30 cellular contexts compared by ENCODE assay signal in genomic region chr6:14010275-14010674, GRCh38.
"Had no signal": no experiment of that assay in that cellular context is flagged by ENCODE, and none has a peak within 500 bp of the region (broad histone marks: within the 10 kb centered on the region; RNA-seq: fewer than 3 reads in every experiment).

No MANE protein-coding gene starts in this region.

- H3K27ac ChIP-seq: SJCRH30, SK-N-MC had no signal

- H3K36me3 ChIP-seq: MG63, SJCRH30 had no signal

- H3K36me3 Mint-ChIP-seq: activated naive CD4-positive, alpha-beta T cell treated with anti-CD3 and anti-CD28 coated beads, Interleukin-2, amount 10 ng/mL, durations not matched to agents 7 days and 5 days; activated naive CD8-positive, alpha-beta T cell; brain; IgD-negative memory B cell had no signal

- DNase-seq: activated CD4-positive, alpha-beta T cell treated with anti-CD3 and anti-CD28 coated beads, Interleukin-2, amount 10 ng/mL, durations not matched to agents 7 days and 5 days; activated CD4-positive, alpha-beta T cell treated with anti-CD3 and anti-CD28 coated beads, Interleukin-2, amount 50 U/mL, for 48 hours; activated CD8-positive, alpha-beta T cell treated with anti-CD3 and anti-CD28 coated beads, Interleukin-2, amount 10 ng/mL, durations not matched to agents 7 days and 5 days; activated effector memory CD4-positive, alpha-beta T cell treated with Interleukin-2 at 50 U/mL for 16 hours; activated naive CD4-positive, alpha-beta T cell treated with anti-CD3 and anti-CD28 coated beads, Interleukin-2, amount 10 ng/mL, durations not matched to agents 7 days and 5 days; activated naive CD8-positive, alpha-beta T cell treated with anti-CD3 and anti-CD28 coated beads, Interleukin-2, amount 50 U/mL, for 24 hours; activated T-cell treated with anti-CD3 and anti-CD28 coated beads, Interleukin-2, amount 50 U/mL, for 4 hours; cerebellar nuclear complex; Kasumi-1; KG1; MG63; NCI-H1048; NCI-H1105 treated with DMSO at 0.1 percent for 48 hours; NCI-H1436; NCI-H1694; NCI-H2081; NCI-H2227 treated with DMSO at 0.1 percent for 48 hours; NCI-H446 treated with DMSO at 0.1 percent for 48 hours; NCI-H524; OCI-M1; SHP77; SJCRH30 had no signal

- H3K4me3 ChIP-seq: MG63, SJCRH30, SK-N-MC had no signal

- H3K9me3 Mint-ChIP-seq: activated CD4-positive, alpha-beta T cell treated with anti-CD3 and anti-CD28 coated beads, Interleukin-2, amount 10 ng/mL, durations not matched to agents 7 days and 5 days; activated naive CD4-positive, alpha-beta T cell treated with anti-CD3 and anti-CD28 coated beads, Interleukin-2, amount 10 ng/mL, durations not matched to agents 7 days and 5 days; activated T-cell treated with anti-CD3 and anti-CD28 coated beads, Interleukin-2, amount 50 U/mL, for 4 hours; activated T-helper 1 cell treated with anti-CD3 and anti-CD28 coated beads, Interleukin-12 subunit alpha, Interleukin-12 subunit beta, Interleukin-2, Interleukin-4 antibody, amounts not matched to agents 30 ng/mL and 10 ng/mL and 1 ng/mL, durations not matched to agents 14 hours and 24 hours and 36 hours had no signal

- H3K4me3 Mint-ChIP-seq: activated CD4-positive, alpha-beta T cell treated with anti-CD3 and anti-CD28 coated beads, Interleukin-2, amount 10 ng/mL, durations not matched to agents 7 days and 5 days; activated CD8-positive, alpha-beta T cell treated with anti-CD3 and anti-CD28 coated beads, Interleukin-2, amount 10 ng/mL, durations not matched to agents 7 days and 5 days; activated naive CD4-positive, alpha-beta T cell treated with anti-CD3 and anti-CD28 coated beads, Interleukin-2, amount 10 ng/mL, durations not matched to agents 7 days and 5 days; activated naive CD8-positive, alpha-beta T cell; activated naive CD8-positive, alpha-beta T cell treated with anti-CD3 and anti-CD28 coated beads, Interleukin-2, amount 50 U/mL, for 24 hours; activated T-cell treated with anti-CD3 and anti-CD28 coated beads, Interleukin-2, amount 50 U/mL, for 4 hours; activated T-helper 1 cell treated with anti-CD3 and anti-CD28 coated beads, Interleukin-12 subunit alpha, Interleukin-12 subunit beta, Interleukin-2, Interleukin-4 antibody, amounts not matched to agents 30 ng/mL and 10 ng/mL and 1 ng/mL, durations not matched to agents 14 hours and 24 hours and 36 hours; brain; IgD-negative memory B cell had no signal

- H3K9me3 ChIP-seq: MG63, SJCRH30 had no signal

- H3K4me1 ChIP-seq: SJCRH30 had no signal

- FAIRE-seq: colon, TTC549 had no signal

- H3K27ac Mint-ChIP-seq: activated CD4-positive, alpha-beta T cell treated with anti-CD3 and anti-CD28 coated beads, Interleukin-2, amount 10 ng/mL, durations not matched to agents 7 days and 5 days; activated CD8-positive, alpha-beta T cell treated with anti-CD3 and anti-CD28 coated beads, Interleukin-2, amount 10 ng/mL, durations not matched to agents 7 days and 5 days; activated naive CD4-positive, alpha-beta T cell treated with anti-CD3 and anti-CD28 coated beads, Interleukin-2, amount 10 ng/mL, durations not matched to agents 7 days and 5 days; activated naive CD8-positive, alpha-beta T cell; activated naive CD8-positive, alpha-beta T cell treated with anti-CD3 and anti-CD28 coated beads, Interleukin-2, amount 50 U/mL, for 24 hours; activated T-helper 1 cell treated with anti-CD3 and anti-CD28 coated beads, Interleukin-12 subunit alpha, Interleukin-12 subunit beta, Interleukin-2, Interleukin-4 antibody, amounts not matched to agents 30 ng/mL and 10 ng/mL and 1 ng/mL, durations not matched to agents 14 hours and 24 hours and 36 hours; brain; IgD-negative memory B cell had no signal

- H3K27me3 ChIP-seq: SJCRH30 had no signal

- H3K4me1 Mint-ChIP-seq: activated CD4-positive, alpha-beta T cell treated with anti-CD3 and anti-CD28 coated beads, Interleukin-2, amount 10 ng/mL, durations not matched to agents 7 days and 5 days; activated naive CD4-positive, alpha-beta T cell treated with anti-CD3 and anti-CD28 coated beads, Interleukin-2, amount 10 ng/mL, durations not matched to agents 7 days and 5 days; activated naive CD8-positive, alpha-beta T cell treated with anti-CD3 and anti-CD28 coated beads, Interleukin-2, amount 50 U/mL, for 24 hours; IgD-negative memory B cell had no signal

- ATAC-seq: activated CD8-positive, alpha-beta T cell treated with anti-CD3 and anti-CD28 coated beads, Interleukin-2, amount 10 ng/mL, durations not matched to agents 7 days and 5 days; activated naive CD8-positive, alpha-beta T cell treated with anti-CD3 and anti-CD28 coated beads, Interleukin-2, amount 50 U/mL, for 24 hours; activated T-cell treated with anti-CD3 and anti-CD28 coated beads, Interleukin-2, amount 50 U/mL, for 4 hours; Panc1 had no signal
